8 cellular contexts compared by ENCODE assay signal in genomic region chr1:151909167-151910149, GRCh38. TPM values are rescaled to one million over a fixed set of nuclear protein-coding genes. Genes with fewer than 3 reads are reported as not detected.
DNase-seq lines count a peak whose midpoint lies in the region; ATAC-seq and TF ChIP-seq lines count a peak whose summit lies in the region.

Gene THEM4 (minus strand): TSS chr1:151909511. CDS start chr1:151909458, 53 bp downstream.

- peaks cover 9% of the 10 kb centered on the region for H3K4me1 ChIP-seq in Panc1 (ENCODE audit: control insufficient read depth, insufficient read depth, low read length)
- peaks cover 19 to 36% (median 21%) of the 10 kb centered on the region in 4 donors for H3K4me1 ChIP-seq in esophagus muscularis mucosa

- ATAC-seq in GM19467 (IDR thresholded peaks at IDR 0.05; ENCODE audit: unreplicated experiment): peak; percentile 95
- ATAC-seq in Panc1: peak; percentile 99

- no peaks in the 10 kb centered on the region for H3K27me3 ChIP-seq in Panc1 (ENCODE audit: control insufficient read depth, insufficient read depth, low read length)
- H3K27me3 ChIP-seq in esophagus muscularis mucosa: no peaks in the 10 kb centered on the region

- in situ Hi-C loops in Panc1 (cut with HindIII; ENCODE audit: low pct_unique_long_range_greater_than_20kb, low sequenced_read_pairs): no loop called here

- DNase-seq in COLO829 (ENCODE audit: low spot score): peak; percentile 98
- peak; percentile 96 for DNase-seq in HPDE6-E6E7 (ENCODE audit: extremely low spot score)
- peak; percentile 78 for DNase-seq in Panc1 (ENCODE audit: low read depth, low spot score)
- peak; percentile 98 to 99 for DNase-seq in activated T-cell treated with anti-CD3 and anti-CD28 coated beads, Interleukin-2, amount 50 U/mL, for 48 hours
- peak; percentile 99 for DNase-seq in esophagus muscularis mucosa (ENCODE audit: extremely low spot score)
- peak; percentile 98 for DNase-seq in myocyte (ENCODE audit: low read depth)
- peak; percentile 84 to 91 for DNase-seq in stimulated activated CD8-positive, alpha-beta memory T cell treated with anti-CD3 and anti-CD28 coated beads, Interleukin-7, amount 100 ng/mL, for 4 hours (ENCODE audit: low read depth in 2 of 2)

- TF ChIP-seq CTCF in Panc1 (IDR thresholded peaks at IDR 0.05): peak; percentile 53
- peak in 2 of 3 experiments; percentile 31 to 35 for TF ChIP-seq CTCF in esophagus muscularis mucosa (IDR thresholded peaks at IDR 0.05)

- intact Hi-C loops in Panc1 (cut with micrococcal nuclease; ENCODE audit: unreplicated experiment) (no loop called here), esophagus muscularis mucosa (cut with DNase I) (no loop called here)

- WGBS in esophagus muscularis mucosa: 7% methylated on average over 30 of the region's 73 CpGs

- POLR2A ChIA-PET in Panc1 (lab: Charles Lee): interaction anchor here (0.5 to 0.8 kb wide), 4 partner anchors 66 to 127 kb away, joined by 3 to 6 read pairs (median 3); partner anchors contain the start of gene S100A11

- H3K4me3 ChIP-seq in Panc1 (ENCODE audit: low read depth in 2 of 2, low read length in 2 of 2) (peak within 1 kb of the TSS; percentile 71 to 91), esophagus muscularis mucosa (peak within 1 kb of the TSS; percentile 67 to 82 (median 70))

- no peaks in the 10 kb centered on the region; the same call in 1 of the 2 replicates for H3K36me3 ChIP-seq in Panc1 (ENCODE audit: control insufficient read depth, insufficient read depth, low read length)
- H3K36me3 ChIP-seq in esophagus muscularis mucosa: peaks cover 0 to 11% (median 9%) of the 10 kb centered on the region in 4 donors

- peak; percentile 20 for TF ChIP-seq POLR2A in esophagus muscularis mucosa (IDR thresholded peaks at IDR 0.05; ENCODE audit: low read depth)

- TF ChIP-seq EP300 in esophagus muscularis mucosa (IDR thresholded peaks at IDR 0.05): no peak

- H3K27ac ChIP-seq in Panc1 (ENCODE audit: low read length) (peak within 1 kb of the TSS; percentile 98), esophagus muscularis mucosa (replicated peaks in 1 of 4) (peak within 1 kb of the TSS; percentile 82 to 91 (median 88))

- CTCF ChIA-PET in Panc1 (lab: Charles Lee): interaction anchor here (0.7 to 1.4 kb wide), 3 partner anchors 73 to 91 kb away, joined by 3 to 6 read pairs (median 5); no protein-coding TSS in a partner anchor

- BruUV-seq in Panc1 (replicated peaks; lab: Mats Ljungman, UMichigan): TSS peak; percentile 98

- H3K9me3 ChIP-seq in Panc1 (ENCODE audit: control insufficient read depth, insufficient read depth, low read depth, low read length) (peaks cover 18% of the 10 kb centered on the region; the same call in 1 of the 2 replicates), esophagus muscularis mucosa (no peaks in the 10 kb centered on the region)

RNA-seq across cellular contexts. Expression of gene THEM4, which starts in this region (rescaled TPM):
- total RNA-seq in Panc1 (2021; ENCODE audit: unreplicated experiment) (21.8 TPM), esophagus muscularis mucosa (10 to 100 TPM; 13.2 to 15.7 (median 14.3) TPM), myocyte (12.2 and 12.8 TPM in 2 replicates)
- 12.4 TPM for polyA plus RNA-seq in Panc1 (2012; ENCODE audit: insufficient read length)
- 10.4 TPM for polyA plus RNA-seq in myocyte (2012)

Comparison
In these comparisons a context has a peak if more than half of its experiments do, and no peak if none do; other contexts are left out.
1. Peak in every context shown above with its lines: DNase-seq, ATAC-seq, H3K4me3 ChIP-seq and H3K27ac ChIP-seq.